ENCODE assay signal across 17 cellular contexts in the genomic region with DNA sequence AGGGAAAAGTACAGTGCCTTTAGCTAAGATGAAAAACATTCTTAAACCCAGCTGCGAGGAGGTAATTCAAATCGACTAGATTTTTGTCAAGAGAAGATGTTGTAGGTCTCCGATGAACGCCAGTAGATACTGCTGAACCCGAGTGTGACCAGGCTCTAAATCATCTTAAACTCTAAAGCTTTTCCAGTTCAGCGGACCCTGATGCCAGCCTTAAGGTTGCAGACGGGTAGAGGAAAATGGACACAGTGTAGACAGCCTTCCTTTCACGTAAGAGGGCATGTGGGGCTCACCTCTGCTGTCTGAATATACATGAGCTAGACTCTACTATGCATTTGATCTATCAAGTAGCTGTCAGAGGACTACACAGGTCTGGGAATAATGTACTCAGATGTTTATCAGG.
"Had no signal": no experiment of that assay in that cellular context is flagged by ENCODE, and none has a peak within 500 bp of the region (broad histone marks: within the 10 kb centered on the region; RNA-seq: fewer than 3 reads in every experiment).

No MANE protein-coding gene starts in this region.

- ATAC-seq: activated CD8-positive, alpha-beta memory T cell treated with anti-CD3 and anti-CD28 coated beads, Interleukin-2, amount 10 ng/mL, durations not matched to agents 7 days and 5 days had no signal

- DNase-seq: activated CD4-positive, alpha-beta memory T cell treated with anti-CD3 and anti-CD28 coated beads for 36 hours; activated CD4-positive, alpha-beta T cell treated with anti-CD3 and anti-CD28 coated beads for 1 hour; activated CD8-positive, alpha-beta memory T cell treated with anti-CD3 and anti-CD28 coated beads, Interleukin-2, amount 10 ng/mL, durations not matched to agents 7 days and 5 days; activated naive CD4-positive, alpha-beta T cell treated with anti-CD3 and anti-CD28 coated beads, Interleukin-2, amount 10 ng/mL, durations not matched to agents 7 days and 5 days; activated T-cell treated with anti-CD3 and anti-CD28 coated beads, Interleukin-2, amount 50 U/mL, for 1 hour; effector memory CD4-positive, alpha-beta T cell; foreskin fibroblast; left ventricle myocardium inferior; naive B cell; stimulated activated CD4-positive, alpha-beta T cell treated with anti-CD3 and anti-CD28 coated beads, Interleukin-12 subunit alpha, Interleukin-12 subunit beta, amount 100 ng/mL, for 4 hours; stimulated activated CD4-positive, alpha-beta T cell treated with anti-CD3 and anti-CD28 coated beads, Interleukin-2, amount 100 ng/mL, for 24 hours; stomach; T1000 had no signal

- H3K4me3 ChIP-seq: ascending aorta, left ventricle myocardium inferior, stomach, thoracic aorta had no signal

- H3K4me1 ChIP-seq: ascending aorta, left ventricle myocardium inferior had no signal

- FAIRE-seq: bronchial epithelial cell had no signal

- H3K36me3 ChIP-seq: ascending aorta, left ventricle myocardium inferior, neutrophil, stomach, thoracic aorta had no signal

- H3K27me3 ChIP-seq: ascending aorta, neutrophil had no signal

- H3K9me3 ChIP-seq: ascending aorta, left ventricle myocardium inferior, neutrophil, stomach, thoracic aorta had no signal

- H3K27ac ChIP-seq: ascending aorta, left ventricle myocardium inferior, neutrophil, stomach, thoracic aorta had no signal
